In genomic region chr5:72812483-72812882, GRCh38 we compare ENCODE assay signal across 19 cellular contexts.
"Had no signal": no experiment of that assay in that cellular context is flagged by ENCODE, and none has a peak within 500 bp of the region (broad histone marks: within the 10 kb centered on the region; RNA-seq: fewer than 3 reads in every experiment).

No MANE protein-coding gene starts in this region.

- H3K4me3 Mint-ChIP-seq: nephron; stimulated activated memory B cell treated with anti-CD40 and anti-IgM and Interleukin-4, amounts not matched to agents 10 μg/mL and 1 μg/mL and 100 μg/mL, for 72 hours had no signal

- DNase-seq: activated CD4-positive, alpha-beta T cell treated with anti-CD3 and anti-CD28 coated beads for 1 hour; activated gamma-delta T cell; cerebellar nuclear complex; cortex of kidney; effector CD4-positive, alpha-beta T cell; gastrocnemius medialis; heart right ventricle; left lung; midbrain; sigmoid colon; stimulated activated CD4-positive, alpha-beta T cell treated with anti-CD3 and anti-CD28 coated beads, Interleukin-4, amount 100 ng/mL, for 4 hours; WERI-Rb-1 had no signal

- H2AFZ ChIP-seq: parathyroid adenoma had no signal

- H3K4me1 ChIP-seq: parathyroid adenoma had no signal

- H3K36me3 Mint-ChIP-seq: stimulated activated memory B cell treated with anti-CD40 and anti-IgM and Interleukin-4, amounts not matched to agents 10 μg/mL and 1 μg/mL and 100 μg/mL, for 72 hours had no signal

- ATAC-seq: activated naive CD4-positive, alpha-beta T cell treated with anti-CD3 and anti-CD28 coated beads, Interleukin-2, amount 50 U/mL, for 72 hours; esophagus mucosa; gastrocnemius medialis; heart right ventricle; left lung; stimulated activated memory B cell treated with anti-CD40 and anti-IgM and Interleukin-4, amounts not matched to agents 10 μg/mL and 1 μg/mL and 100 μg/mL, for 72 hours had no signal

- H3K4me3 ChIP-seq: gastrocnemius medialis, heart right ventricle, left lung, sigmoid colon, thoracic aorta, upper lobe of left lung had no signal

- H3K27ac Mint-ChIP-seq: activated naive CD4-positive, alpha-beta T cell treated with anti-CD3 and anti-CD28 coated beads, Interleukin-2, amount 50 U/mL, for 72 hours; nephron; stimulated activated memory B cell treated with anti-CD40 and anti-IgM and Interleukin-4, amounts not matched to agents 10 μg/mL and 1 μg/mL and 100 μg/mL, for 72 hours had no signal

- H3K27ac ChIP-seq: gastrocnemius medialis, heart right ventricle, left lung, parathyroid adenoma, sigmoid colon, thoracic aorta, upper lobe of left lung, WERI-Rb-1 had no signal

- H3K36me3 ChIP-seq: gastrocnemius medialis, heart right ventricle, left lung, sigmoid colon, thoracic aorta, upper lobe of left lung had no signal

- H3K4me1 Mint-ChIP-seq: nephron had no signal

- H3K9me3 ChIP-seq: gastrocnemius medialis, thoracic aorta had no signal
